ENCODE assay signal across 29 cellular contexts in genomic region chr2:219480004-219480403, GRCh38. TPM values are rescaled to one million over a fixed set of nuclear protein-coding genes. Genes with fewer than 3 reads are reported as not detected.
"Had no signal": no experiment of that assay in that cellular context is flagged by ENCODE, and none has a peak within 500 bp of the region (broad histone marks: within the 10 kb centered on the region; RNA-seq: fewer than 3 reads in every experiment).

No MANE protein-coding gene starts in this region.

- H3K9me3 ChIP-seq: ascending aorta, breast epithelium, colonic mucosa had no signal

- H3K4me1 ChIP-seq: ascending aorta, breast epithelium, colonic mucosa had no signal

- H3K27ac ChIP-seq: breast epithelium, cardiac muscle cell, colonic mucosa, epithelial cell of prostate had no signal

- H3K27me3 ChIP-seq: ascending aorta had no signal

- ATAC-seq: activated CD4-positive, alpha-beta T cell treated with anti-CD3 and anti-CD28 coated beads for 36 hours; activated CD8-positive, alpha-beta memory T cell treated with anti-CD3 and anti-CD28 coated beads, Interleukin-2, amount 10 ng/mL, durations not matched to agents 7 days and 5 days; activated CD8-positive, alpha-beta T cell treated with anti-CD3 and anti-CD28 coated beads, Interleukin-2, amount 10 ng/mL, durations not matched to agents 7 days and 5 days; T-helper 17 cell had no signal

- DNase-seq: activated CD4-positive, alpha-beta memory T cell treated with anti-CD3 and anti-CD28 coated beads for 36 hours; activated CD4-positive, alpha-beta T cell treated with anti-CD3 and anti-CD28 coated beads for 36 hours; activated CD4-positive, alpha-beta T cell treated with anti-CD3 and anti-CD28 coated beads, Interleukin-2, amount 10 ng/mL, durations not matched to agents 24 days and 14 days; activated CD4-positive, CD25-positive, alpha-beta regulatory T cell; activated CD4-positive, CD25-positive, alpha-beta regulatory T cell treated with anti-CD3 and anti-CD28 coated beads, Interleukin-2, amount 50 U/mL, for 72 hours; activated CD8-positive, alpha-beta memory T cell treated with anti-CD3 and anti-CD28 coated beads, Interleukin-2, amount 10 ng/mL, durations not matched to agents 7 days and 5 days; activated CD8-positive, alpha-beta memory T cell treated with anti-CD3 and anti-CD28 coated beads, Interleukin-2, amount 50 U/mL, for 4 hours; activated CD8-positive, alpha-beta T cell treated with anti-CD3 and anti-CD28 coated beads, Interleukin-2, amount 10 ng/mL, durations not matched to agents 7 days and 5 days; activated effector memory CD4-positive, alpha-beta T cell treated with anti-CD3 and anti-CD28 coated beads, Interleukin-2, amount 50 U/mL, for 16 hours; activated naive CD4-positive, alpha-beta T cell treated with anti-CD3 and anti-CD28 coated beads for 36 hours; activated naive CD8-positive, alpha-beta T cell treated with anti-CD3 and anti-CD28 coated beads, Interleukin-2, amount 10 ng/mL, durations not matched to agents 7 days and 5 days; activated T-cell treated with anti-CD3 and anti-CD28 coated beads, Interleukin-2, amount 50 U/mL, for 1 hour; activated T-cell treated with anti-CD3 and anti-CD28 coated beads, Interleukin-2, amount 50 U/mL, for 48 hours; central memory CD4-positive, alpha-beta T cell; cerebellar nuclear complex; colonic mucosa; effector CD8-positive, alpha-beta T cell; foreskin fibroblast; T-helper 1 cell; T-helper 17 cell; T1000 had no signal

- H3K4me3 ChIP-seq: ascending aorta, breast epithelium, cardiac muscle cell, colonic mucosa had no signal

- H3K36me3 ChIP-seq: breast epithelium, colonic mucosa had no signal

RNA-seq across cellular contexts. Expression of gene ASIC4, which starts 34.3 kb away (rescaled TPM):
- total RNA-seq: activated CD4-positive, alpha-beta T cell treated with anti-CD3 and anti-CD28 coated beads for 36 hours; activated CD4-positive, alpha-beta T cell treated with anti-CD3 and anti-CD28 coated beads, Interleukin-2, amount 10 ng/mL, durations not matched to agents 24 days and 14 days; activated CD8-positive, alpha-beta memory T cell treated with anti-CD3 and anti-CD28 coated beads for 36 hours; activated CD8-positive, alpha-beta T cell treated with anti-CD3 and anti-CD28 coated beads, Interleukin-2, amount 10 ng/mL, durations not matched to agents 7 days and 5 days; activated naive CD4-positive, alpha-beta T cell treated with anti-CD3 and anti-CD28 coated beads for 36 hours; activated T-helper 2 cell treated with anti-CD3 and anti-CD28 coated beads, Interferon-gamma antibody, Interleukin-2, Interleukin-4, amounts not matched to agents 10 μg/mL and 5 μg/mL and 100 μg/mL, durations not matched to agents 14 hours and 24 hours and 36 hours; ascending aorta; dermis microvascular lymphatic vessel endothelial cell; endothelial cell of umbilical vein had no signal
- polyA plus RNA-seq: endothelial cell of umbilical vein had no signal

RNA-seq across cellular contexts. Expression of gene SPEG, which starts 45.4 kb away (rescaled TPM):
- total RNA-seq: activated T-helper 2 cell treated with anti-CD3 and anti-CD28 coated beads, Interferon-gamma antibody, Interleukin-2, Interleukin-4, amounts not matched to agents 10 μg/mL and 5 μg/mL and 100 μg/mL, durations not matched to agents 14 hours and 24 hours and 36 hours had no signal
